ENCODE assay signal across 8 cellular contexts in genomic region chr3:14124615-14125192, GRCh38. TPM values are rescaled to one million over a fixed set of nuclear protein-coding genes. Genes with fewer than 3 reads are reported as not detected.
A peak's percentile ranks its signal among the peaks of the same experiment; 100 is the strongest.
DNase-seq lines count a peak whose midpoint lies in the region; ATAC-seq, FAIRE-seq and TF ChIP-seq lines count a peak whose summit lies in the region.

TSS of gene CHCHD4 (minus strand) at chr3:14124870. CDS start at chr3:14124676, 194 bp downstream.
TSS of gene TMEM43 (plus strand) at chr3:14125052. CDS start at chr3:14125194, 142 bp downstream.

- H3K9me3 ChIP-seq in OCI-LY7 (ENCODE audit: low read length), result no peaks in the 10 kb centered on the region
- H3K9me3 ChIP-seq in mucosa of descending colon, result no peaks in the 10 kb centered on the region

- DNase-seq in D721Med (ENCODE audit: insufficient read length, low spot score) (peak; percentile 98), HuH-7.5 (ENCODE audit: low spot score) (peak; percentile 100), OCI-LY7 (ENCODE audit: low spot score) (peak; percentile 99), activated T-cell treated with anti-CD3 and anti-CD28 coated beads for 24 hours (ENCODE audit: low read depth) (peak; percentile 95), epithelial cell of esophagus (ENCODE audit: low read depth) (peak; percentile 99), mucosa of descending colon (peak; percentile 98 to 100 (median 99))
- peak; percentile 98 for DNase-seq in stimulated activated CD8-positive, alpha-beta memory T cell treated with anti-CD3 and anti-CD28 coated beads, Interleukin-4, amount 100 ng/mL, for 24 hours (ENCODE audit: low read depth)

- no TSS peak for BruUV-seq in OCI-LY7 (replicated peaks; lab: Mats Ljungman, UMichigan)

- H3K79me2 ChIP-seq in OCI-LY7 (ENCODE audit: insufficient read depth, low read depth, low read length), result peaks cover 47% of the 10 kb centered on the region

- ATAC-seq in GM21526 (IDR thresholded peaks at IDR 0.05; ENCODE audit: low FRiP score, unreplicated experiment) (peak; percentile 80), mucosa of descending colon (peak; percentile 91)

- H3K4me1 ChIP-seq in OCI-LY7 (ENCODE audit: insufficient read depth, low read length, poor library complexity, severe bottlenecking), result peaks cover 31% of the 10 kb centered on the region
- peaks cover 20% of the 10 kb centered on the region for H3K4me1 ChIP-seq in mucosa of descending colon (ENCODE audit: low read depth)

- no peaks in the 10 kb centered on the region for H3K9me2 ChIP-seq in OCI-LY7 (ENCODE audit: insufficient read depth, low read length)

- no peaks in the 10 kb centered on the region for H4K20me1 ChIP-seq in OCI-LY7 (ENCODE audit: insufficient read depth, low read length)

- TF ChIP-seq CTCF in D721Med (IDR thresholded peaks at IDR 0.05; ENCODE audit: insufficient read depth, missing control alignments) (no peak), OCI-LY7 (conservative IDR thresholded peaks at IDR 0.05; ENCODE audit: low read length) (no peak), epithelial cell of esophagus (IDR thresholded peaks at IDR 0.05; ENCODE audit: insufficient read depth, low read depth, low read length, missing control alignments) (no peak), mucosa of descending colon (IDR thresholded peaks at IDR 0.05) (peak; percentile 18)

- CTCF ChIA-PET in OCI-LY7 (lab: Charles Lee; ENCODE audit: unreplicated experiment), result interaction anchor here (0.6 kb wide), 2 partner anchors 305 to 589 kb away, joined by 3 to 7 read pairs; no protein-coding TSS in a partner anchor

- intact Hi-C loops in OCI-LY7 (cut with micrococcal nuclease; ENCODE audit: unreplicated experiment) (loop anchor here (1.0 to 10.0 kb wide), 4 partner anchors 54 to 823 kb away; partner anchors contain the start of genes LSM3, NR2C2 and XPC), mucosa of descending colon (cut with DNase I, micrococcal nuclease) (no loop called here)

- H3K4me2 ChIP-seq in OCI-LY7 (ENCODE audit: low read length), result peak within 1 kb of the TSS; percentile 96

- H3K36me3 ChIP-seq in OCI-LY7 (ENCODE audit: insufficient read depth, low read length), result peaks cover 46% of the 10 kb centered on the region
- H3K36me3 ChIP-seq in mucosa of descending colon (ENCODE audit: low read depth), result peaks cover 3% of the 10 kb centered on the region

- H3K27ac ChIP-seq in OCI-LY7 (ENCODE audit: low read depth, low read length, poor library complexity, severe bottlenecking), result peak within 1 kb of the TSS; percentile 69

- POLR2A ChIA-PET in OCI-LY7 (lab: Charles Lee), result interaction anchor here (0.6 to 3.7 kb wide), 8 partner anchors 9 to 1672 kb away, joined by 3 to 20 read pairs (median 4); partner anchors contain the start of genes LSM3 and XPC

- no peak for FAIRE-seq in D721Med (lab: Jason Lieb, UNC)

- H2AFZ ChIP-seq in OCI-LY7 (ENCODE audit: low read length), result peak within 1 kb of the TSS; percentile 77

- peak within 1 kb of the TSS; percentile 93 for H3K4me3 ChIP-seq in OCI-LY7 (ENCODE audit: low read depth, low read length, poor library complexity, severe bottlenecking)
- peak within 1 kb of the TSS; percentile 97 for H3K4me3 ChIP-seq in epithelial cell of esophagus (ENCODE audit: low read length)
- peak within 1 kb of the TSS; percentile 80 for H3K4me3 ChIP-seq in mucosa of descending colon

RNA-seq across cellular contexts. Expression of gene CHCHD4, which starts in this region (rescaled TPM):
- total RNA-seq in OCI-LY7 (2014; rRNA removed; shearing (Covaris generic)), result 19.8 and 24.7 TPM in 2 replicates
- total RNA-seq in OCI-LY7 (2022), result 26.9 and 27.1 TPM in 2 replicates
- total RNA-seq in mucosa of descending colon, result 10 to 100 TPM; 15.1 to 32.6 (median 15.2) TPM

RNA-seq across cellular contexts. Expression of gene TMEM43, which starts in this region (rescaled TPM):
- total RNA-seq in OCI-LY7 (2014; rRNA removed; shearing (Covaris generic)), result 22.2 and 23.3 TPM in 2 replicates
- total RNA-seq in OCI-LY7 (2022), result 19.6 and 19.7 TPM in 2 replicates
- 10 to 100 TPM; 23.1 to 50.4 (median 31.3) TPM for total RNA-seq in mucosa of descending colon

Comparison
In these comparisons a context has a peak if more than half of its experiments do, and no peak if none do; other contexts are left out.
1. Peak in every context shown above with its lines: DNase-seq, ATAC-seq, H3K4me3 ChIP-seq and H3K27ac ChIP-seq.